In genomic region chr2:209162129-209162528, GRCh38 we compare ENCODE assay signal across 31 cellular contexts.
"Had no signal": no experiment of that assay in that cellular context is flagged by ENCODE, and none has a peak within 500 bp of the region (broad histone marks: within the 10 kb centered on the region; RNA-seq: fewer than 3 reads in every experiment).

No MANE protein-coding gene starts in this region.

- H3K9me3 ChIP-seq: adrenal gland, body of pancreas, breast epithelium, MG63, SJSA1, SK-N-SH had no signal

- DNase-seq: activated CD4-positive, alpha-beta T cell treated with anti-CD3 and anti-CD28 coated beads, Interleukin-2, amount 10 ng/mL, durations not matched to agents 24 days and 14 days; activated CD4-positive, alpha-beta T cell treated with anti-CD3 and anti-CD28 coated beads, Interleukin-2, amount 50 U/mL, for 4 hours; activated CD8-positive, alpha-beta T cell treated with anti-CD3 and anti-CD28 coated beads for 36 hours; activated gamma-delta T cell; activated naive CD4-positive, alpha-beta T cell treated with anti-CD3 and anti-CD28 coated beads for 36 hours; activated T-cell treated with anti-CD3 and anti-CD28 coated beads, Interleukin-2, amount 50 U/mL, for 1 hour; adrenal gland; body of pancreas; caudate nucleus; Kasumi-1; KG1; MG63; NCI-H1048; NCI-H1105 treated with DMSO at 0.1 percent for 48 hours; NCI-H1436; NCI-H1694; NCI-H2029; NCI-H510A; NCI-H526; NCI-H748 treated with DMSO at 0.1 percent for 48 hours; NK-92 treated with Interleukin-12 subunit alpha and Interleukin-12 subunit beta, amount 100 ng/mL, for 24 hours; PC-9; SHP77 treated with DMSO at 0.1 percent for 48 hours; SK-N-SH; SW 1271; T-helper 1 cell; T1000 had no signal

- H3K9ac ChIP-seq: SK-N-SH had no signal

- ATAC-seq: activated CD8-positive, alpha-beta T cell treated with anti-CD3 and anti-CD28 coated beads for 36 hours; activated naive CD4-positive, alpha-beta T cell treated with anti-CD3 and anti-CD28 coated beads, Interleukin-2, amount 50 U/mL, for 72 hours; body of pancreas had no signal

- H3K4me1 ChIP-seq: adrenal gland, body of pancreas, breast epithelium, SJSA1 had no signal

- H3K27me3 ChIP-seq: adrenal gland, body of pancreas, breast epithelium, MG63, SJSA1 had no signal

- H3K27ac ChIP-seq: adrenal gland, body of pancreas, breast epithelium, PC-9, SJSA1 had no signal

- H3K36me3 ChIP-seq: adrenal gland, breast epithelium, MG63, SJSA1 had no signal

- FAIRE-seq: astrocyte had no signal

- H3K4me3 ChIP-seq: adrenal gland, body of pancreas, breast epithelium, MG63, PC-9, SJSA1 had no signal
